In the genomic region with DNA sequence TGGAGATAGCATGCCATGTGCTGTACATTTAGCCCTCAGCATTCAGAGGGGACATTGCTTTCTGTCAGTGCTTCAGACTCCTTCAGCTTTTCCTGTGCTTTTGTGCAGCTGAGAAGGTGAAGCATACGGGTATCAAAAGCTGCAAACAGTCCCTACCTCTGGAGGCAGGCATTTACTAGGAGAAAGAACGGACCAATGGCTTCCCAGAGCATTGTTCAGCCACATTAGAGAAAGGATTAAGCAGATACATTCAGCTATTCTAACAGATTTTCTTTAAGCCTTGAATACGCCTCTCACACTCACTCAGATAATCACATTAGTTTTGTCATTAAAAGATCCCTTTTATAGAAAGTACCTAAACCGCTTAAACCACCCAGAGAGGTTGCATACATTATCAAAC, we compare ENCODE assay signal across 24 cellular contexts.
"Had no signal": no experiment of that assay in that cellular context is flagged by ENCODE, and none has a peak within 500 bp of the region (broad histone marks: within the 10 kb centered on the region; RNA-seq: fewer than 3 reads in every experiment).

No MANE protein-coding gene starts in this region.

- H3K4me1 Mint-ChIP-seq: activated naive CD4-positive, alpha-beta T cell treated with anti-CD3 and anti-CD28 coated beads, Interleukin-2, amount 50 U/mL, for 24 hours; central memory CD8-positive, alpha-beta T cell; memory B cell had no signal

- H3K27me3 ChIP-seq: colonic mucosa, dorsolateral prefrontal cortex, testis, uterus had no signal

- H3K27ac ChIP-seq: colonic mucosa, epithelial cell of prostate, gastroesophageal sphincter, testis, uterus, VCaP had no signal

- H3K9me3 Mint-ChIP-seq: activated naive CD4-positive, alpha-beta T cell treated with anti-CD3 and anti-CD28 coated beads, Interleukin-2, amount 50 U/mL, for 24 hours; central memory CD8-positive, alpha-beta T cell; memory B cell; nephron; T-helper 2 cell treated with Interferon-gamma antibody and Interleukin-4, amounts not matched to agents 5 μg/mL and 100 μg/mL, for 36 hours had no signal

- H3K27ac Mint-ChIP-seq: activated CD8-positive, alpha-beta T cell treated with anti-CD3 and anti-CD28 coated beads, Interleukin-2, amount 10 ng/mL, durations not matched to agents 7 days and 5 days; activated naive CD4-positive, alpha-beta T cell treated with anti-CD3 and anti-CD28 coated beads, Interleukin-2, amount 50 U/mL, for 24 hours; memory B cell; T-helper 2 cell treated with Interferon-gamma antibody and Interleukin-4, amounts not matched to agents 5 μg/mL and 100 μg/mL, for 36 hours had no signal

- ATAC-seq: activated CD8-positive, alpha-beta T cell treated with anti-CD3 and anti-CD28 coated beads, Interleukin-2, amount 10 ng/mL, durations not matched to agents 7 days and 5 days; gastroesophageal sphincter; left colon had no signal

- H3K4me3 ChIP-seq: colonic mucosa, gastroesophageal sphincter, testis, uterus had no signal

- DNase-seq: activated CD4-positive, alpha-beta T cell treated with anti-CD3 and anti-CD28 coated beads for 1 hour; activated CD4-positive, alpha-beta T cell treated with anti-CD3 and anti-CD28 coated beads, Interleukin-2, amount 50 U/mL, for 1 hour; activated CD8-positive, alpha-beta T cell treated with anti-CD3 and anti-CD28 coated beads, Interleukin-2, amount 10 ng/mL, durations not matched to agents 7 days and 5 days; activated gamma-delta T cell treated with Interleukin-2 at 50 U/mL for 16 hours; activated T-cell treated with anti-CD3 and anti-CD28 coated beads, Interleukin-2, amount 50 U/mL, for 1 hour; aorta; colonic mucosa; dorsolateral prefrontal cortex; islet precursor cell; left colon; retina; stimulated activated CD4-positive, alpha-beta T cell treated with anti-CD3 and anti-CD28 coated beads, Interleukin-2, amount 100 ng/mL, for 48 hours; stimulated activated naive CD4-positive, alpha-beta T cell; testis; trophoblast cell; uterus had no signal

- H3K4me1 ChIP-seq: colonic mucosa, gastroesophageal sphincter, testis, uterus had no signal

- H3K36me3 Mint-ChIP-seq: activated naive CD4-positive, alpha-beta T cell treated with anti-CD3 and anti-CD28 coated beads, Interleukin-2, amount 50 U/mL, for 24 hours; memory B cell had no signal

- H3K9me3 ChIP-seq: colonic mucosa, gastroesophageal sphincter, testis, uterus had no signal

- H3K4me3 Mint-ChIP-seq: activated CD8-positive, alpha-beta T cell treated with anti-CD3 and anti-CD28 coated beads, Interleukin-2, amount 10 ng/mL, durations not matched to agents 7 days and 5 days; activated naive CD4-positive, alpha-beta T cell treated with anti-CD3 and anti-CD28 coated beads, Interleukin-2, amount 50 U/mL, for 24 hours; central memory CD8-positive, alpha-beta T cell; memory B cell; nephron; T-helper 2 cell treated with Interferon-gamma antibody and Interleukin-4, amounts not matched to agents 5 μg/mL and 100 μg/mL, for 36 hours had no signal

- H3K36me3 ChIP-seq: colonic mucosa, gastroesophageal sphincter, uterus had no signal
